ENCODE assay signal across 8 cellular contexts in genomic region chr17:31313982-31314787, GRCh38. TPM values are rescaled to one million over a fixed set of nuclear protein-coding genes. Genes with fewer than 3 reads are reported as not detected.
DNase-seq lines count a peak whose midpoint lies in the region; ATAC-seq and TF ChIP-seq lines count a peak whose summit lies in the region.

EVI2B (minus strand) TSS chr17:31314054; CDS start chr17:31305609, 8,445 bp downstream.

- peak; percentile 36 for ATAC-seq in GM18907 (IDR thresholded peaks at IDR 0.05; ENCODE audit: unreplicated experiment)
- no peak for ATAC-seq in GM21737 (IDR thresholded peaks at IDR 0.05; ENCODE audit: unreplicated experiment)
- ATAC-seq in GM21528 (IDR thresholded peaks at IDR 0.05; ENCODE audit: low FRiP score, unreplicated experiment), result no peak

- H3K27me3 ChIP-seq in breast epithelium (no peaks in the 10 kb centered on the region), osteoblast (ENCODE audit: insufficient read depth, low read length) (no peaks in the 10 kb centered on the region)

- intact Hi-C loops in breast epithelium (cut with DNase I; ENCODE audit: low total_unique reads), result no loop called here

- no peak for TF ChIP-seq CTCF in breast epithelium (IDR thresholded peaks at IDR 0.05)
- TF ChIP-seq CTCF in osteoblast (IDR thresholded peaks at IDR 0.05; ENCODE audit: extremely low read depth, low read depth, low read length), result no peak

- no peaks in the 10 kb centered on the region for H3K9me3 ChIP-seq in breast epithelium
- no peaks in the 10 kb centered on the region for H3K9me3 ChIP-seq in osteoblast (ENCODE audit: low read depth, low read length)

- H4K20me1 ChIP-seq in osteoblast (ENCODE audit: insufficient read depth, low read length), result no peaks in the 10 kb centered on the region

- peak within 1 kb of the TSS; percentile 55 for H3K4me2 ChIP-seq in osteoblast (ENCODE audit: insufficient read depth, low read length)

- H2AFZ ChIP-seq in osteoblast (ENCODE audit: low read length), result no peak within 1 kb of the TSS

- peaks cover 20% of the 10 kb centered on the region for H3K79me2 ChIP-seq in osteoblast (ENCODE audit: insufficient read depth, low read length)

- H3K4me1 ChIP-seq in breast epithelium (peaks cover 0 to 4% of the 10 kb centered on the region in 2 donors), osteoblast (ENCODE audit: insufficient read depth, low read length) (peaks cover 21% of the 10 kb centered on the region)

- peak; percentile 94 for DNase-seq in MV-4-11 (lab: John Stamatoyannopoulos, UW)
- DNase-seq in breast epithelium (ENCODE audit: low spot score in 2 of 2), result no peak
- no peak for DNase-seq in osteoblast (ENCODE audit: insufficient read length, low spot score, missing footprints)
- no peak for DNase-seq in GM19240 (ENCODE audit: insufficient read length, low spot score)
- no peak for DNase-seq in NCI-H1105 (lab: John Stamatoyannopoulos, UW)

- H3K4me3 ChIP-seq in breast epithelium, result peak within 1 kb of the TSS; percentile 6 to 31 (median 21)
- no peak within 1 kb of the TSS for H3K4me3 ChIP-seq in osteoblast (ENCODE audit: insufficient read depth, low read length)

- H3K27ac ChIP-seq in breast epithelium (peak within 1 kb of the TSS in 1 of 2 donors; percentile 20), osteoblast (ENCODE audit: low read depth, low read length) (peak within 1 kb of the TSS; percentile 50)

- no peaks in the 10 kb centered on the region for H3K36me3 ChIP-seq in breast epithelium
- no peaks in the 10 kb centered on the region for H3K36me3 ChIP-seq in osteoblast (ENCODE audit: insufficient read depth, low read length)

- TF ChIP-seq POLR2A in breast epithelium (IDR thresholded peaks at IDR 0.05), result no peak

RNA-seq across cellular contexts. Expression of gene EVI2B, which starts in this region (rescaled TPM):
- total RNA-seq in breast epithelium (10 to 100 TPM in 2 of 3 donors, 1 to 10 TPM in 1; 5.9 to 38.1 (median 10.2) TPM), osteoblast (4.0 and 6.2 TPM in 2 replicates)
